20 cellular contexts compared by ENCODE assay signal in the genomic region with DNA sequence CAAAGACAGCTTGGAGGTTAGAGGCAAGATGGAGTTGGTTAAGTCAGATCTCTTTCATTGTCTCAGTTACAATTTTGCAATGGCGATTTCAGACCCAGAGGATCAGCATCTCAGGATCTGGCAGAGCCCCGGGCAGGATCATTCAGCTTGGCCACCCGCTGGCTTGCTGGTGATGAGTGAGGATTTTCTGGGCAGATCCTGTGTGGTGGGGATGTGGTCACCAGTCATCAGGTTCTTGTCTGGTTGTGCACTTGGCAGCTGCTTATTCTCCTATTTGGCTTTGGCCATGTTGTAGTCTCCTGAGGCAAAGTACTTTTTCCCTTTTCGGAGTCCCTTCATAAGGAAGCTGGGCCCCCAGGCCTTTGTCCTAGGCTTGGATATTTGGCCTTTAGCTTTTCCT.
"Had no signal": no experiment of that assay in that cellular context is flagged by ENCODE, and none has a peak within 500 bp of the region (broad histone marks: within the 10 kb centered on the region; RNA-seq: fewer than 3 reads in every experiment).

No MANE protein-coding gene starts in this region.

- H3K36me3 ChIP-seq: colonic mucosa, esophagus squamous epithelium, gastroesophageal sphincter, stomach, thoracic aorta, transverse colon had no signal

- H3K4me1 ChIP-seq: colonic mucosa, esophagus squamous epithelium, gastroesophageal sphincter, transverse colon had no signal

- H3K36me3 Mint-ChIP-seq: immature natural killer cell; naive thymus-derived CD4-positive, alpha-beta T cell had no signal

- ATAC-seq: gastroesophageal sphincter; left colon; left ventricle myocardium superior; naive thymus-derived CD4-positive, alpha-beta T cell; sciatic nerve had no signal

- H3K4me3 ChIP-seq: colonic mucosa, esophagus squamous epithelium, gastroesophageal sphincter, lung, skin epidermis, stomach, thoracic aorta, transverse colon had no signal

- H3K27ac Mint-ChIP-seq: immature natural killer cell; naive thymus-derived CD4-positive, alpha-beta T cell had no signal

- H3K27ac ChIP-seq: colonic mucosa, esophagus squamous epithelium, gastroesophageal sphincter, skin epidermis, stomach, thoracic aorta, transverse colon had no signal

- H3K27me3 ChIP-seq: colonic mucosa, esophagus squamous epithelium, gastroesophageal sphincter, stomach, transverse colon had no signal

- DNase-seq: colonic mucosa; dermis blood vessel endothelial cell; esophagus squamous epithelium; foreskin fibroblast; immature natural killer cell; left colon; left ventricle myocardium superior; naive thymus-derived CD4-positive, alpha-beta T cell; nephron progenitor cell; posterior cingulate gyrus; stimulated activated CD4-positive, alpha-beta T cell treated with anti-CD3 and anti-CD28 coated beads, Interleukin-2, amount 100 ng/mL, for 24 hours; stimulated activated naive CD4-positive, alpha-beta T cell; stomach; substantia nigra; transverse colon had no signal

- H3K9me3 Mint-ChIP-seq: nephron progenitor cell had no signal

- H3K9me3 ChIP-seq: colonic mucosa, esophagus squamous epithelium, gastroesophageal sphincter, stomach, thoracic aorta, transverse colon had no signal
